Comparison of ENCODE assay signal across 24 cellular contexts in the genomic region with DNA sequence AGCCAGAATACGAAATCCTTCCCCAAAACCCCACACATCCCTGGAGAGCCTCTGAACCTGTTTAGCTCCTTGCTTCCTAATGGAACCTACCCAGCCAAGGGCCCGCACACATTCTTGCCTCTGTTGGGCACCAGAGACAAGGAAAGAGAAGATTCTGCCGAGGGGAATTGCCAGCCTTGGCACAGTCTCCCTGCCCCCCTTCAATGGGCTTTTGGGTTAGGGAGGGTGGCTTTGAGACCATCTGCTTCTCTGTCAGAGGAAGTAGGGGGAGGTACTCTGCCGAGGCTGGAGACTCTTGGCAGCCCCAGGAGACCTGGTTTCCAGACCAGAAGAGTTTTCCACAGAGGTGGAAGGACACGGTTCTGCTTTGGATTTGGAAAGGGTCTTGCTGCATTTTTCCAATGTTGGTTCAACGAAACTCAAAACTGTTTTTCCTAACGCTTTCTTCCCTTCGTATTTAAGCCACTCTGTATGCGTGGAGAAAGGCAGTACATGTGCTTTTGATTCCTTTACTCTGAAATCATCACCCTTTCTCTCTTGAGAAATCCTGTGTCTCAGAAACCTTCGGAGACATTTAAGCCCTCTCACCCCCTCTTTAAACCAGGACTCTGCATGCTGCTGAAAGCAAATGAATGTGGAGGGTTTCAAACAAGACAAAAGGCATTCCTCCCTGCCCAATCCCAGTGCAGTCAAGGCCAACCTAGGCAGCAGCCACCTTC.
A peak's percentile ranks its signal among the peaks of the same experiment; 100 is the strongest.
DNase-seq lines count a peak whose midpoint lies in the region; ATAC-seq and TF ChIP-seq lines count a peak whose summit lies in the region.
"Had no signal": no experiment of that assay in that cellular context is flagged by ENCODE, and none has a peak within 500 bp of the region (broad histone marks: within the 10 kb centered on the region; RNA-seq: fewer than 3 reads in every experiment).

No MANE protein-coding gene starts in this region.

- no peak overlapping the region for H3K23ac ChIP-seq in trophoblast cell (ENCODE audit: low read length)

- no peaks in the 10 kb centered on the region for H3K79me2 ChIP-seq in trophoblast cell (ENCODE audit: control insufficient read depth, insufficient read depth, low read length, poor library complexity)

- no peak overlapping the region for H2BK12ac ChIP-seq in trophoblast cell (ENCODE audit: low read length)

- H3K9me3 ChIP-seq in aorta (ENCODE audit: control insufficient read depth, low read length) = no peaks in the 10 kb centered on the region
- H3K9me3 ChIP-seq in trophoblast cell (ENCODE audit: insufficient read depth, low read depth, low read length) = peaks cover 1% of the 10 kb centered on the region
- H3K9me3 ChIP-seq: psoas muscle had no signal

- no peak overlapping the region for H2AFZ ChIP-seq in trophoblast cell (ENCODE audit: insufficient read depth, low read length, poor library complexity)
- H2AFZ ChIP-seq: PC-9 had no signal

- no peaks in the 10 kb centered on the region for H3K79me1 ChIP-seq in trophoblast cell (ENCODE audit: low read length)

- no peaks in the 10 kb centered on the region for H3K27me3 ChIP-seq in aorta (ENCODE audit: control insufficient read depth in 1 of 2, insufficient read depth in 2 of 2, low read length in 1 of 2)
- H3K27me3 ChIP-seq in trophoblast cell (ENCODE audit: insufficient read depth, low read length) = no peaks in the 10 kb centered on the region
- H3K27me3 ChIP-seq: foreskin keratinocyte had no signal

- ATAC-seq in aorta (ENCODE audit: low FRiP score) = no peak
- ATAC-seq: effector memory CD8-positive, alpha-beta T cell; foreskin keratinocyte; HepG2; left colon; psoas muscle had no signal

- no peak overlapping the region for H4K91ac ChIP-seq in trophoblast cell (ENCODE audit: low read depth, low read length)

- 42 to 50% methylated on average over 10 of the region's 10 CpGs for WGBS in aorta, 2 donors
- no CpG with 5 or more reads among the region's 10 CpGs for WGBS in trophoblast cell (ENCODE audit: extremely low coverage, insufficient coverage, insufficient read length)

- no peak overlapping the region for H3K4me2 ChIP-seq in trophoblast cell (ENCODE audit: low read length)
- H3K4me2 ChIP-seq: PC-9, smooth muscle cell had no signal

- H2BK120ac ChIP-seq in trophoblast cell (ENCODE audit: insufficient read depth, low read length, poor library complexity) = no peak overlapping the region

- TF ChIP-seq POLR2A in erythroblast (IDR thresholded peaks at IDR 0.05; ENCODE audit: low read length) = no peak

- H3K4me3 ChIP-seq in aorta (ENCODE audit: low read length in 2 of 2) (no peak overlapping the region), trophoblast cell (ENCODE audit: low read depth, low read length) (no peak overlapping the region)
- H3K4me3 ChIP-seq: PC-9, psoas muscle, smooth muscle cell had no signal

- no peaks in the 10 kb centered on the region for H3K36me3 ChIP-seq in aorta (ENCODE audit: control insufficient read depth in 1 of 2, insufficient read depth in 2 of 2, low read length in 1 of 2)
- no peaks in the 10 kb centered on the region for H3K36me3 ChIP-seq in trophoblast cell (ENCODE audit: control insufficient read depth in 1 of 2, insufficient read depth in 2 of 2, low read length in 2 of 2)

- no peak overlapping the region for H4K8ac ChIP-seq in trophoblast cell (ENCODE audit: low read depth, low read length)

- no peak overlapping the region for H2BK5ac ChIP-seq in trophoblast cell (ENCODE audit: low read depth, low read length, poor library complexity)

- H3K14ac ChIP-seq in trophoblast cell (ENCODE audit: low read length) = no peak overlapping the region

- H3K4ac ChIP-seq in trophoblast cell (ENCODE audit: low read depth, low read length) = no peak overlapping the region

- H3K18ac ChIP-seq in trophoblast cell (ENCODE audit: low read length) = no peak overlapping the region

- no peak overlapping the region for H3K9ac ChIP-seq in trophoblast cell (ENCODE audit: low read length)

- intact Hi-C loops in aorta (cut with DNase I) = no loop called here

- H2AK5ac ChIP-seq in trophoblast cell (ENCODE audit: low read length) = no peak overlapping the region

- no peak overlapping the region for H4K12ac ChIP-seq in trophoblast cell (ENCODE audit: low read depth, low read length)

- peak; percentile 64 for DNase-seq in NCI-H82 (lab: John Stamatoyannopoulos, UW)
- DNase-seq in NCI-H82 treated with DMSO at 0.1 percent for 48 hours (lab: John Stamatoyannopoulos, UW; ENCODE audit: unreplicated experiment) = no peak
- DNase-seq in NCI-H446 treated with DMSO at 0.1 percent for 48 hours (lab: John Stamatoyannopoulos, UW) = peak; percentile 67
- peak; percentile 20 for DNase-seq in ecto neural progenitor cell (ENCODE audit: low spot score)
- DNase-seq in ureter (ENCODE audit: low spot score) = peak; percentile 17
- no peak for DNase-seq in aorta
- no peak for DNase-seq in trophoblast cell
- no peak for DNase-seq in erythroblast (lab: John Stamatoyannopoulos, UW)
- DNase-seq: activated CD4-positive, CD25-positive, alpha-beta regulatory T cell treated with anti-CD3 and anti-CD28 coated beads, Interleukin-2, amount 50 U/mL, for 72 hours; activated effector memory CD4-positive, alpha-beta T cell treated with anti-CD3 and anti-CD28 coated beads, Interleukin-2, amount 50 U/mL, for 16 hours; amygdala; effector memory CD8-positive, alpha-beta T cell; foreskin keratinocyte; left colon; MM.1S; NCI-H1930; NCI-H510A treated with DMSO at 0.1 percent for 48 hours; PC-9; psoas muscle; stimulated activated CD8-positive, alpha-beta memory T cell treated with anti-CD3 and anti-CD28 coated beads, Interleukin-4, amount 100 ng/mL, for 48 hours; substantia nigra had no signal

- H3K4me1 ChIP-seq in aorta (ENCODE audit: control insufficient read depth in 1 of 2, insufficient read depth in 2 of 2, low read length in 2 of 2) (no peaks in the 10 kb centered on the region), trophoblast cell (ENCODE audit: control insufficient read depth in 1 of 2, insufficient read depth in 2 of 2, low read length in 2 of 2) (peaks cover 0 to 7% of the 10 kb centered on the region in 2 experiments)
- H3K4me1 ChIP-seq: foreskin keratinocyte, psoas muscle had no signal

- H3K27ac ChIP-seq in aorta (ENCODE audit: low read depth in 1 of 2, low read length in 2 of 2) (no peak overlapping the region), trophoblast cell (ENCODE audit: low read depth, low read length) (no peak overlapping the region)
- H3K27ac ChIP-seq: 22Rv1, foreskin keratinocyte, PC-9, psoas muscle had no signal

Comparison
In these comparisons a context has a peak if more than half of its experiments do, and no peak if none do; other contexts are left out.
1. DNase-seq: peak in NCI-H82 (single experiment), NCI-H446 treated with DMSO at 0.1 percent for 48 hours (single experiment), ecto neural progenitor cell (single experiment) and ureter (single experiment); none in NCI-H82 treated with DMSO at 0.1 percent for 48 hours (single experiment), aorta (0 of 2), trophoblast cell (0 of 2) and erythroblast (0 of 2).